Comparison of ENCODE assay signal across 27 cellular contexts in genomic region chr1:185843971-185844370, GRCh38.
"Had no signal": no experiment of that assay in that cellular context is flagged by ENCODE, and none has a peak within 500 bp of the region (broad histone marks: within the 10 kb centered on the region; RNA-seq: fewer than 3 reads in every experiment).

No MANE protein-coding gene starts in this region.

- H3K9me3 Mint-ChIP-seq: activated naive CD4-positive, alpha-beta T cell treated with anti-CD3 and anti-CD28 coated beads for 36 hours; activated naive CD8-positive, alpha-beta T cell treated with anti-CD3 and anti-CD28 coated beads for 36 hours; memory B cell; natural killer cell; stimulated activated naive B cell treated with anti-CD40 and anti-IgM and Interleukin-4, amounts not matched to agents 10 μg/mL and 1 μg/mL and 100 μg/mL, for 72 hours had no signal

- H3K9me3 ChIP-seq: ascending aorta, heart right ventricle, stomach, thyroid gland, upper lobe of left lung, vagina had no signal

- H3K27ac Mint-ChIP-seq: activated naive CD4-positive, alpha-beta T cell treated with anti-CD3 and anti-CD28 coated beads for 36 hours; activated naive CD8-positive, alpha-beta T cell treated with anti-CD3 and anti-CD28 coated beads for 36 hours; memory B cell; natural killer cell; stimulated activated naive B cell treated with anti-CD40 and anti-IgM and Interleukin-4, amounts not matched to agents 10 μg/mL and 1 μg/mL and 100 μg/mL, for 72 hours had no signal

- DNase-seq: activated CD4-positive, alpha-beta T cell treated with anti-CD3 and anti-CD28 coated beads for 4 hours; activated CD4-positive, alpha-beta T cell treated with anti-CD3 and anti-CD28 coated beads, Interleukin-2, amount 50 U/mL, for 4 hours; activated effector memory CD4-positive, alpha-beta T cell treated with Interleukin-2 at 50 U/mL for 16 hours; activated naive CD4-positive, alpha-beta T cell treated with anti-CD3 and anti-CD28 coated beads for 36 hours; activated naive CD8-positive, alpha-beta T cell treated with anti-CD3 and anti-CD28 coated beads for 36 hours; activated T-cell treated with anti-CD3 and anti-CD28 coated beads for 4 hours; brain microvascular endothelial cell; dorsolateral prefrontal cortex; effector memory CD4-positive, alpha-beta T cell; erythroblast; foreskin melanocyte; heart right ventricle; midbrain; natural killer cell; posterior cingulate gyrus; right cardiac atrium; stimulated activated CD4-positive, alpha-beta T cell treated with anti-CD3 and anti-CD28 coated beads, Interleukin-15, amount 100 ng/mL, for 24 hours; stimulated activated CD4-positive, alpha-beta T cell treated with anti-CD3 and anti-CD28 coated beads, Interleukin-2, amount 100 ng/mL, for 24 hours; stimulated activated naive B cell treated with anti-CD40 and anti-IgM and Interleukin-4, amounts not matched to agents 10 μg/mL and 1 μg/mL and 100 μg/mL, for 72 hours; stomach; thyroid gland; upper lobe of left lung had no signal

- H3K4me1 Mint-ChIP-seq: activated naive CD8-positive, alpha-beta T cell treated with anti-CD3 and anti-CD28 coated beads for 36 hours; memory B cell; natural killer cell; stimulated activated naive B cell treated with anti-CD40 and anti-IgM and Interleukin-4, amounts not matched to agents 10 μg/mL and 1 μg/mL and 100 μg/mL, for 72 hours had no signal

- H3K36me3 Mint-ChIP-seq: activated naive CD8-positive, alpha-beta T cell treated with anti-CD3 and anti-CD28 coated beads for 36 hours; memory B cell; natural killer cell; stimulated activated naive B cell treated with anti-CD40 and anti-IgM and Interleukin-4, amounts not matched to agents 10 μg/mL and 1 μg/mL and 100 μg/mL, for 72 hours had no signal

- H3K4me1 ChIP-seq: stomach, thyroid gland had no signal

- H3K4me3 ChIP-seq: ascending aorta, coronary artery, dorsolateral prefrontal cortex, heart right ventricle, stomach, thyroid gland, upper lobe of left lung, vagina had no signal

- H3K27me3 Mint-ChIP-seq: stimulated activated naive B cell treated with anti-CD40 and anti-IgM and Interleukin-4, amounts not matched to agents 10 μg/mL and 1 μg/mL and 100 μg/mL, for 72 hours had no signal

- H3K27me3 ChIP-seq: ascending aorta, brain microvascular endothelial cell, heart right ventricle, stomach, thyroid gland, upper lobe of left lung, vagina had no signal

- H3K36me3 ChIP-seq: ascending aorta, brain microvascular endothelial cell, heart right ventricle, stomach, thyroid gland, upper lobe of left lung, vagina had no signal

- ATAC-seq: natural killer cell; right cardiac atrium; stimulated activated naive B cell treated with anti-CD40 and anti-IgM and Interleukin-4, amounts not matched to agents 10 μg/mL and 1 μg/mL and 100 μg/mL, for 72 hours had no signal

- H3K4me3 Mint-ChIP-seq: activated naive CD4-positive, alpha-beta T cell treated with anti-CD3 and anti-CD28 coated beads for 36 hours; activated naive CD8-positive, alpha-beta T cell treated with anti-CD3 and anti-CD28 coated beads for 36 hours; memory B cell; natural killer cell; stimulated activated naive B cell treated with anti-CD40 and anti-IgM and Interleukin-4, amounts not matched to agents 10 μg/mL and 1 μg/mL and 100 μg/mL, for 72 hours had no signal

- H3K27ac ChIP-seq: ascending aorta, brain microvascular endothelial cell, coronary artery, dorsolateral prefrontal cortex, heart right ventricle, stomach, thyroid gland, upper lobe of left lung, vagina, VCaP had no signal
